24 cellular contexts compared by ENCODE assay signal in the genomic region with DNA sequence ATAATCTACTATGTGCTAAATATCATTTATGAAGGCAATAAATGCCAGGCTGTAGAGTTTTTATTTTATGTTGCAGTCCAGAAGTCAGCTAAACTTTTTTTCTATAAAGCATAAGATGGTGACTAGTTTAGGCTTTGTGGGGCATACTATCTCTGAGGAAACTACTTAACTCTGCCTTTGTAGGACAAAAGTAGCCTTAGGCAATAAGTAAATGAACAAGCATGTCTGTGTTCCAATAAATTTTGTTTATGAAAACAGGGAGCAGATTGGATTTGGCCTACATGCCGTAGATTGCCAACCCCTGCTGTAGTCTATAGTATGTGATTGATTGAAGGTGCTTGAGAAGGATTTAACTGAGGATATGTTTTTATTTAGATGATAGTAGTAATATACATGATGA.
"Had no signal": no experiment of that assay in that cellular context is flagged by ENCODE, and none has a peak within 500 bp of the region (broad histone marks: within the 10 kb centered on the region; RNA-seq: fewer than 3 reads in every experiment).

No MANE protein-coding gene starts in this region.

- H3K36me3 Mint-ChIP-seq: activated naive CD4-positive, alpha-beta T cell treated with anti-CD3 and anti-CD28 coated beads, Interleukin-2, amount 10 ng/mL, durations not matched to agents 7 days and 5 days; activated naive CD8-positive, alpha-beta T cell treated with anti-CD3 and anti-CD28 coated beads for 36 hours had no signal

- H3K4me1 ChIP-seq: adrenal gland, SJCRH30 had no signal

- H3K9me3 Mint-ChIP-seq: activated B cell treated with CpG ODN at 0.5 μM for 24 hours; activated CD8-positive, alpha-beta T cell treated with anti-CD3 and anti-CD28 coated beads for 36 hours; activated naive CD4-positive, alpha-beta T cell treated with anti-CD3 and anti-CD28 coated beads, Interleukin-2, amount 10 ng/mL, durations not matched to agents 7 days and 5 days; activated naive CD8-positive, alpha-beta T cell treated with anti-CD3 and anti-CD28 coated beads for 36 hours; activated T-helper 2 cell treated with anti-CD3 and anti-CD28 coated beads, Interferon-gamma antibody, Interleukin-2, Interleukin-4, amounts not matched to agents 10 μg/mL and 5 μg/mL and 100 μg/mL, durations not matched to agents 14 hours and 24 hours and 36 hours had no signal

- H3K4me3 Mint-ChIP-seq: activated B cell treated with CpG ODN at 0.5 μM for 24 hours; activated CD8-positive, alpha-beta T cell treated with anti-CD3 and anti-CD28 coated beads for 36 hours; activated naive CD4-positive, alpha-beta T cell treated with anti-CD3 and anti-CD28 coated beads, Interleukin-2, amount 10 ng/mL, durations not matched to agents 7 days and 5 days; activated naive CD8-positive, alpha-beta T cell treated with anti-CD3 and anti-CD28 coated beads for 36 hours; activated T-cell treated with anti-CD3 and anti-CD28 coated beads, Interleukin-2, amount 50 U/mL, for 72 hours; T-helper 17 cell had no signal

- H3K27ac Mint-ChIP-seq: activated B cell treated with CpG ODN at 0.5 μM for 24 hours; activated CD8-positive, alpha-beta T cell treated with anti-CD3 and anti-CD28 coated beads for 36 hours; activated naive CD4-positive, alpha-beta T cell treated with anti-CD3 and anti-CD28 coated beads, Interleukin-2, amount 10 ng/mL, durations not matched to agents 7 days and 5 days; activated naive CD8-positive, alpha-beta T cell treated with anti-CD3 and anti-CD28 coated beads for 36 hours; activated T-cell treated with anti-CD3 and anti-CD28 coated beads, Interleukin-2, amount 50 U/mL, for 72 hours; activated T-helper 2 cell treated with anti-CD3 and anti-CD28 coated beads, Interferon-gamma antibody, Interleukin-2, Interleukin-4, amounts not matched to agents 10 μg/mL and 5 μg/mL and 100 μg/mL, durations not matched to agents 14 hours and 24 hours and 36 hours; T-helper 17 cell had no signal

- ATAC-seq: activated CD8-positive, alpha-beta T cell treated with anti-CD3 and anti-CD28 coated beads for 36 hours; activated T-cell treated with anti-CD3 and anti-CD28 coated beads, Interleukin-2, amount 50 U/mL, for 72 hours; Panc1; T-helper 17 cell had no signal

- H3K27me3 ChIP-seq: adrenal gland, SJCRH30 had no signal

- H3K27me3 Mint-ChIP-seq: activated B cell treated with CpG ODN at 0.5 μM for 24 hours; activated CD8-positive, alpha-beta T cell treated with anti-CD3 and anti-CD28 coated beads for 36 hours; activated naive CD4-positive, alpha-beta T cell treated with anti-CD3 and anti-CD28 coated beads, Interleukin-2, amount 10 ng/mL, durations not matched to agents 7 days and 5 days; activated naive CD8-positive, alpha-beta T cell treated with anti-CD3 and anti-CD28 coated beads for 36 hours; T-helper 17 cell had no signal

- H3K27ac ChIP-seq: adrenal gland, RWPE1, SJCRH30 had no signal

- H3K4me1 Mint-ChIP-seq: activated B cell treated with CpG ODN at 0.5 μM for 24 hours; activated naive CD4-positive, alpha-beta T cell treated with anti-CD3 and anti-CD28 coated beads, Interleukin-2, amount 10 ng/mL, durations not matched to agents 7 days and 5 days; activated naive CD8-positive, alpha-beta T cell treated with anti-CD3 and anti-CD28 coated beads for 36 hours; T-helper 17 cell had no signal

- DNase-seq: activated B cell treated with CpG ODN at 0.5 μM for 24 hours; activated CD8-positive, alpha-beta memory T cell treated with anti-CD3 and anti-CD28 coated beads, Interleukin-2, amount 50 U/mL, for 4 hours; activated CD8-positive, alpha-beta T cell treated with anti-CD3 and anti-CD28 coated beads for 36 hours; activated gamma-delta T cell treated with Interleukin-2 at 50 U/mL for 16 hours; activated naive CD4-positive, alpha-beta T cell treated with anti-CD3 and anti-CD28 coated beads, Interleukin-2, amount 10 ng/mL, durations not matched to agents 7 days and 5 days; activated naive CD8-positive, alpha-beta T cell treated with anti-CD3 and anti-CD28 coated beads for 36 hours; activated T-cell treated with anti-CD3 and anti-CD28 coated beads, Interleukin-2, amount 50 U/mL, for 72 hours; adrenal gland; anterior cingulate cortex; cerebellar nuclear complex; Karpas-422; NCI-H1105 treated with DMSO at 0.1 percent for 48 hours; NCI-H1436 treated with DMSO at 0.1 percent for 48 hours; NCI-H187 treated with DMSO at 0.1 percent for 48 hours; NCI-H2081 treated with DMSO at 0.1 percent for 48 hours; NCI-H526; NCI-H82; Right ventricle myocardium superior; SJCRH30; T-helper 17 cell; T-helper 9 cell had no signal

- H3K4me3 ChIP-seq: adrenal gland, SJCRH30 had no signal

- H3K36me3 ChIP-seq: adrenal gland, SJCRH30 had no signal
